ENCODE assay signal across 19 cellular contexts in genomic region chr10:86803156-86803555, GRCh38. TPM values are rescaled to one million over a fixed set of nuclear protein-coding genes. Genes with fewer than 3 reads are reported as not detected.
DNase-seq lines count a peak whose midpoint lies in the region; ATAC-seq, FAIRE-seq and TF ChIP-seq lines count a peak whose summit lies in the region.
"Had no signal": no experiment of that assay in that cellular context is flagged by ENCODE, and none has a peak within 500 bp of the region (broad histone marks: within the 10 kb centered on the region; RNA-seq: fewer than 3 reads in every experiment).

No MANE protein-coding gene starts in this region.

- no peaks in the 10 kb centered on the region for H3K27me3 Mint-ChIP-seq in astrocyte (ENCODE audit: low read depth, unreplicated experiment)

- peaks cover 3% of the 10 kb centered on the region for H3K36me3 Mint-ChIP-seq in astrocyte (ENCODE audit: low read depth, unreplicated experiment)

- H3K27me3 ChIP-seq in heart left ventricle (no peaks in the 10 kb centered on the region), astrocyte (ENCODE audit: insufficient read depth, low read length) (no peaks in the 10 kb centered on the region)

- H3K79me2 ChIP-seq in astrocyte (ENCODE audit: insufficient read depth, low read length), result peaks cover 85% of the 10 kb centered on the region

- DNase-seq in left ventricle myocardium superior, result no peak
- DNase-seq in heart left ventricle, result no peak
- no peak for DNase-seq in astrocyte (ENCODE audit: low read depth)
- peak; percentile 76 for DNase-seq in fibroblast of the aortic adventitia (ENCODE audit: low read depth)
- no peak for DNase-seq in SHP77 (lab: John Stamatoyannopoulos, UW)
- no peak for DNase-seq in DMS79 treated with DMSO at 0.1 percent for 48 hours (lab: John Stamatoyannopoulos, UW)
- no peak for DNase-seq in KG1 (lab: John Stamatoyannopoulos, UW)
- DNase-seq: 8988T, MM.1S, NCI-H1105, NCI-H187, NCI-H2171, NCI-H446 treated with DMSO at 0.1 percent for 48 hours, NCI-H82 had no signal

- peaks cover 0 to 40% (median 14%) of the 10 kb centered on the region in 12 donors for H3K4me1 ChIP-seq in heart left ventricle
- peaks cover 6% of the 10 kb centered on the region for H3K4me1 ChIP-seq in astrocyte (ENCODE audit: insufficient read depth, low read length)

- TF ChIP-seq CTCF in heart left ventricle (IDR thresholded peaks at IDR 0.05) (no peak), astrocyte (IDR thresholded peaks at IDR 0.05; ENCODE audit: insufficient read depth, low read depth, low read length) (no peak), fibroblast of the aortic adventitia (IDR thresholded peaks at IDR 0.05; ENCODE audit: insufficient read depth, low read length) (no peak)

- H3K4me2 ChIP-seq in astrocyte (ENCODE audit: low read length), result peak overlapping the region; percentile 11
- H3K4me2 ChIP-seq: KMS-11 had no signal

- H3K9me3 ChIP-seq in heart left ventricle (no peaks in the 10 kb centered on the region), astrocyte (ENCODE audit: insufficient read depth, low read depth, low read length) (no peaks in the 10 kb centered on the region)

- H3K36me3 ChIP-seq in heart left ventricle (no peaks in the 10 kb centered on the region), astrocyte (ENCODE audit: insufficient read depth, low read length) (no peaks in the 10 kb centered on the region)

- no peak overlapping the region for H3K9ac ChIP-seq in astrocyte (ENCODE audit: low read length)
- H3K9ac ChIP-seq: KMS-11 had no signal

- H3K27ac Mint-ChIP-seq in astrocyte (ENCODE audit: unreplicated experiment), result no peak overlapping the region

- H3K4me3 Mint-ChIP-seq in astrocyte (ENCODE audit: unreplicated experiment), result no peak overlapping the region

- ATAC-seq in left ventricle myocardium superior (peak; percentile 41), heart left ventricle (no peak), GM19455 (IDR thresholded peaks at IDR 0.05; ENCODE audit: unreplicated experiment) (no peak)
- ATAC-seq: Panc1, Right ventricle myocardium inferior had no signal

- H3K27ac ChIP-seq in heart left ventricle (no peak overlapping the region), astrocyte (ENCODE audit: low read depth, low read length) (no peak overlapping the region)
- H3K27ac ChIP-seq: C4-2B, KMS-11 had no signal

- H3K4me1 Mint-ChIP-seq in astrocyte (ENCODE audit: low read depth, unreplicated experiment), result peaks cover 19% of the 10 kb centered on the region

- WGBS in heart left ventricle, 4 donors, result 68 to 80% (median 74%) methylated on average over 2 of the region's 2 CpGs

- no peak overlapping the region for H2AFZ ChIP-seq in astrocyte (ENCODE audit: low read depth, low read length)

- intact Hi-C loops in left ventricle myocardium superior (cut with micrococcal nuclease), result no loop called here
- intact Hi-C loops in heart left ventricle (cut with DNase I), result no loop called here

- no peak overlapping the region for H3K4me3 ChIP-seq in heart left ventricle
- no peak overlapping the region for H3K4me3 ChIP-seq in astrocyte (ENCODE audit: insufficient read depth, low read depth, low read length)
- no peak overlapping the region for H3K4me3 ChIP-seq in fibroblast of the aortic adventitia (ENCODE audit: low read depth, low read length)

- TF ChIP-seq POLR2A in heart left ventricle (IDR thresholded peaks at IDR 0.05), result no peak

- H4K20me1 ChIP-seq in astrocyte (ENCODE audit: insufficient read depth, low read length), result peaks cover 18% of the 10 kb centered on the region

- no peak for FAIRE-seq in astrocyte (lab: Jason Lieb, UNC)

- H3K9me3 Mint-ChIP-seq in astrocyte (ENCODE audit: unreplicated experiment), result no peaks in the 10 kb centered on the region

RNA-seq across cellular contexts. Expression of gene BMPR1A, which starts 46.7 kb away (rescaled TPM):
- total RNA-seq in left ventricle myocardium superior (48.4 TPM), heart left ventricle (10 to 100 TPM; 19.9 to 72.0 (median 46.1) TPM), astrocyte (52.2 and 52.7 TPM in 2 replicates), fibroblast of the aortic adventitia (ENCODE audit: low replicate concordance) (57.8 and 74.7 TPM in 2 replicates)
- polyA plus RNA-seq in heart left ventricle, result 10 to 100 TPM in 1 of 2 donors, 1 to 10 TPM in 1; 6.3 to 18.6 TPM
